Comparison of ENCODE assay signal across 8 cellular contexts in genomic region chr9:2228132-2228531, GRCh38.
A peak's percentile ranks its signal among the peaks of the same experiment; 100 is the strongest.
DNase-seq lines count a peak whose midpoint lies in the region; ATAC-seq lines count a peak whose summit lies in the region.

No MANE protein-coding gene starts in this region.

- DNase-seq in DMS53 (lab: John Stamatoyannopoulos, UW) (peak; percentile 39), DMS53 treated with DMSO at 0.1 percent for 48 hours (lab: John Stamatoyannopoulos, UW; ENCODE audit: unreplicated experiment) (no peak), Karpas-422 (peak; percentile 92), NCI-H774 (lab: John Stamatoyannopoulos, UW) (no peak)
- DNase-seq in activated CD4-positive, alpha-beta T cell treated with anti-CD3 and anti-CD28 coated beads, Interleukin-2, amount 50 U/mL, for 48 hours, result peak; percentile 15 to 21

- H3K79me2 ChIP-seq in Karpas-422 (ENCODE audit: low read length), result no peaks in the 10 kb centered on the region

- H3K9ac ChIP-seq in Karpas-422 (ENCODE audit: low read length), result no peak overlapping the region; the same call in 1 of the 2 replicates

- peaks cover 60% of the 10 kb centered on the region for H3K4me1 ChIP-seq in Karpas-422 (ENCODE audit: low read length)

- no peak overlapping the region for H3K4me3 ChIP-seq in Karpas-422 (ENCODE audit: low read length)

- H3K27ac ChIP-seq in Karpas-422 (ENCODE audit: low read length), result peak overlapping the region; percentile 95
- peak overlapping the region; percentile 5 for H3K27ac ChIP-seq in layer of hippocampus (ENCODE audit: low read depth, low read length)

- no peaks in the 10 kb centered on the region for H3K27me3 ChIP-seq in Karpas-422 (ENCODE audit: low read length)
- H3K27me3 ChIP-seq in layer of hippocampus (ENCODE audit: control insufficient read depth, insufficient read depth, low read length), result no peaks in the 10 kb centered on the region

- no peak overlapping the region for H3K4me2 ChIP-seq in Karpas-422 (ENCODE audit: low read depth, low read length, poor library complexity, severe bottlenecking)

- H2AFZ ChIP-seq in Karpas-422 (ENCODE audit: low read length), result peak overlapping the region; percentile 21; the same call in 1 of the 2 replicates

- ATAC-seq in HG02885 (IDR thresholded peaks at IDR 0.05; ENCODE audit: poor library complexity, unreplicated experiment), result no peak
- ATAC-seq in HG03565 (IDR thresholded peaks at IDR 0.05; ENCODE audit: unreplicated experiment), result no peak

- no peaks in the 10 kb centered on the region for H3K9me2 ChIP-seq in Karpas-422 (replicated peaks; ENCODE audit: insufficient read depth, low read length)

- H3K9me3 ChIP-seq in Karpas-422 (ENCODE audit: low read length), result peaks cover 1% of the 10 kb centered on the region; the same call in 1 of the 2 replicates

- H4K20me1 ChIP-seq in Karpas-422 (ENCODE audit: insufficient read depth, low read depth, low read length), result no peaks in the 10 kb centered on the region

- H3K36me3 ChIP-seq in Karpas-422 (ENCODE audit: insufficient read depth, low read length), result peaks cover 3% of the 10 kb centered on the region; the same call in 1 of the 2 replicates

Comparison
In these comparisons a context has a peak if more than half of its experiments do, and no peak if none do; other contexts are left out.
1. DNase-seq: peak in DMS53 (single experiment), Karpas-422 (single experiment) and activated CD4-positive, alpha-beta T cell treated with anti-CD3 and anti-CD28 coated beads, Interleukin-2, amount 50 U/mL, for 48 hours (2 of 2); none in DMS53 treated with DMSO at 0.1 percent for 48 hours (single experiment) and NCI-H774 (single experiment).